28 cellular contexts compared by ENCODE assay signal in genomic region chr12:111202237-111202592, GRCh38.
"Had no signal": no experiment of that assay in that cellular context is flagged by ENCODE, and none has a peak within 500 bp of the region (broad histone marks: within the 10 kb centered on the region; RNA-seq: fewer than 3 reads in every experiment).

No MANE protein-coding gene starts in this region.

- H3K4me3 Mint-ChIP-seq: activated CD4-positive, alpha-beta T cell treated with anti-CD3 and anti-CD28 coated beads, Interleukin-2, amount 10 ng/mL, durations not matched to agents 24 days and 14 days; activated naive CD8-positive, alpha-beta T cell had no signal

- H3K36me3 Mint-ChIP-seq: activated naive CD8-positive, alpha-beta T cell had no signal

- H3K9me3 Mint-ChIP-seq: activated CD4-positive, alpha-beta T cell treated with anti-CD3 and anti-CD28 coated beads, Interleukin-2, amount 10 ng/mL, durations not matched to agents 24 days and 14 days had no signal

- H3K4me1 Mint-ChIP-seq: activated CD4-positive, alpha-beta T cell treated with anti-CD3 and anti-CD28 coated beads, Interleukin-2, amount 10 ng/mL, durations not matched to agents 24 days and 14 days had no signal

- DNase-seq: activated CD4-positive, alpha-beta T cell treated with anti-CD3 and anti-CD28 coated beads for 1 hour; activated CD4-positive, alpha-beta T cell treated with anti-CD3 and anti-CD28 coated beads, Interleukin-2, amount 10 ng/mL, durations not matched to agents 24 days and 14 days; activated CD4-positive, alpha-beta T cell treated with anti-CD3 and anti-CD28 coated beads, Interleukin-2, amount 50 U/mL, for 48 hours; activated CD4-positive, CD25-positive, alpha-beta regulatory T cell; activated CD8-positive, alpha-beta memory T cell treated with anti-CD3 and anti-CD28 coated beads, Interleukin-2, amount 50 U/mL, for 48 hours; activated effector memory CD4-positive, alpha-beta T cell treated with Interleukin-2 at 50 U/mL for 16 hours; activated T-cell treated with anti-CD3 and anti-CD28 coated beads, Interleukin-2, amount 50 U/mL, for 48 hours; adrenal gland; body of pancreas; IMR-90; NCI-H1092 treated with DMSO at 0.1 percent for 48 hours; NCI-H146; NCI-H187; NCI-H2029 treated with DMSO at 0.1 percent for 48 hours; NCI-H2107; NCI-H2171; NCI-H510A; NCI-H748 treated with DMSO at 0.1 percent for 48 hours; NK-92 treated with Interleukin-12 subunit alpha and Interleukin-12 subunit beta, amount 100 ng/mL, for 24 hours; OCI-M1; Right ventricle myocardium superior; SW 1271; T-helper 1 cell; T-helper 2 cell; T-helper 9 cell; WERI-Rb-1 had no signal

- ATAC-seq: body of pancreas, K562 had no signal

- H3K27ac Mint-ChIP-seq: activated CD4-positive, alpha-beta T cell treated with anti-CD3 and anti-CD28 coated beads, Interleukin-2, amount 10 ng/mL, durations not matched to agents 24 days and 14 days; activated naive CD8-positive, alpha-beta T cell had no signal
